In genomic region chr12:113048716-113049127, GRCh38 we compare ENCODE assay signal across 8 cellular contexts. TPM values are rescaled to one million over a fixed set of nuclear protein-coding genes. Genes with fewer than 3 reads are reported as not detected.
DNase-seq lines count a peak whose midpoint lies in the region; ATAC-seq and TF ChIP-seq lines count a peak whose summit lies in the region.

No MANE protein-coding gene starts in this region.

- H3K4me3 Mint-ChIP-seq in endothelial cell (ENCODE audit: unreplicated experiment), result no peak overlapping the region
- peak overlapping the region in 3 of 10 donors; percentile 31 to 45 (median 43) for H3K4me3 Mint-ChIP-seq in naive thymus-derived CD4-positive, alpha-beta T cell
- no peak overlapping the region for H3K4me3 Mint-ChIP-seq in stimulated activated naive CD8-positive, alpha-beta T cell treated with anti-CD3 and anti-CD28 coated beads, Interleukin-15, amount 100 ng/mL, for 72 hours

- peak; percentile 65 for DNase-seq in COLO668 (lab: John Stamatoyannopoulos, UW; ENCODE audit: unreplicated experiment)
- DNase-seq in HT-29 (ENCODE audit: low spot score), result peak; percentile 72
- DNase-seq in NOMO-1 (lab: John Stamatoyannopoulos, UW; ENCODE audit: unreplicated experiment in 2 of 2), result peak; percentile 19 to 34
- peak; percentile 70 for DNase-seq in activated CD8-positive, alpha-beta memory T cell treated with anti-CD3 and anti-CD28 coated beads for 24 hours
- DNase-seq in endothelial cell (ENCODE audit: low spot score), result peak; percentile 69
- peak in 8 of 9 donors; percentile 48 to 74 (median 66) for DNase-seq in naive thymus-derived CD4-positive, alpha-beta T cell
- peak; percentile 56 to 63 for DNase-seq in stimulated activated naive CD8-positive, alpha-beta T cell treated with anti-CD3 and anti-CD28 coated beads, Interleukin-15, amount 100 ng/mL, for 72 hours

- H3K27me3 ChIP-seq in naive thymus-derived CD4-positive, alpha-beta T cell (ENCODE audit: control insufficient read depth in 2 of 2, insufficient read depth in 2 of 2, low read length in 2 of 2), result no peaks in the 10 kb centered on the region

- no peaks in the 10 kb centered on the region for H3K36me3 Mint-ChIP-seq in endothelial cell (ENCODE audit: low read depth, unreplicated experiment)
- no peaks in the 10 kb centered on the region for H3K36me3 Mint-ChIP-seq in naive thymus-derived CD4-positive, alpha-beta T cell

- H3K27ac ChIP-seq in naive thymus-derived CD4-positive, alpha-beta T cell (ENCODE audit: low read depth, low read length), result no peak overlapping the region

- H3K27me3 Mint-ChIP-seq in endothelial cell (ENCODE audit: unreplicated experiment), result peaks cover 4% of the 10 kb centered on the region
- H3K27me3 Mint-ChIP-seq in naive thymus-derived CD4-positive, alpha-beta T cell, result peaks cover 0 to 16% (median 0%) of the 10 kb centered on the region in 5 donors
- peaks cover 8% of the 10 kb centered on the region for H3K27me3 Mint-ChIP-seq in stimulated activated naive CD8-positive, alpha-beta T cell treated with anti-CD3 and anti-CD28 coated beads, Interleukin-15, amount 100 ng/mL, for 72 hours

- H3K27ac Mint-ChIP-seq in endothelial cell (ENCODE audit: unreplicated experiment), result no peak overlapping the region
- peak overlapping the region in 7 of 9 donors; percentile 13 to 81 (median 52) for H3K27ac Mint-ChIP-seq in naive thymus-derived CD4-positive, alpha-beta T cell
- H3K27ac Mint-ChIP-seq in stimulated activated naive CD8-positive, alpha-beta T cell treated with anti-CD3 and anti-CD28 coated beads, Interleukin-15, amount 100 ng/mL, for 72 hours, result no peak overlapping the region

- TF ChIP-seq CTCF in endothelial cell (IDR thresholded peaks at IDR 0.05; ENCODE audit: unreplicated experiment), result peak; percentile 84

- peak; percentile 89 for ATAC-seq in naive thymus-derived CD4-positive, alpha-beta T cell
- peak; percentile 78 for ATAC-seq in stimulated activated naive CD8-positive, alpha-beta T cell treated with anti-CD3 and anti-CD28 coated beads, Interleukin-15, amount 100 ng/mL, for 72 hours
- no peak for ATAC-seq in HG03571 (IDR thresholded peaks at IDR 0.05; ENCODE audit: unreplicated experiment)

- peaks cover 0 to 15% of the 10 kb centered on the region in 2 donors for H3K4me1 ChIP-seq in naive thymus-derived CD4-positive, alpha-beta T cell (ENCODE audit: control insufficient read depth in 2 of 2, insufficient read depth in 2 of 2, low read length in 2 of 2)

- H3K36me3 ChIP-seq in naive thymus-derived CD4-positive, alpha-beta T cell (ENCODE audit: control insufficient read depth in 2 of 3, insufficient read depth in 3 of 3, low read length in 3 of 3), result no peaks in the 10 kb centered on the region

- CTCF ChIA-PET in naive thymus-derived CD4-positive, alpha-beta T cell (lab: Charles Lee), result interaction anchor here (0.6 to 8.1 kb wide), 21 partner anchors 11 to 320 kb away, joined by 3 to 73 read pairs (median 4); no protein-coding TSS in a partner anchor

- H3K9me3 ChIP-seq in naive thymus-derived CD4-positive, alpha-beta T cell (ENCODE audit: control insufficient read depth in 2 of 3, low read length in 3 of 3), result no peaks in the 10 kb centered on the region

- H3K9me3 Mint-ChIP-seq in endothelial cell (ENCODE audit: unreplicated experiment), result no peaks in the 10 kb centered on the region
- no peaks in the 10 kb centered on the region for H3K9me3 Mint-ChIP-seq in naive thymus-derived CD4-positive, alpha-beta T cell
- no peaks in the 10 kb centered on the region for H3K9me3 Mint-ChIP-seq in stimulated activated naive CD8-positive, alpha-beta T cell treated with anti-CD3 and anti-CD28 coated beads, Interleukin-15, amount 100 ng/mL, for 72 hours

- intact Hi-C loops in naive thymus-derived CD4-positive, alpha-beta T cell (cut with micrococcal nuclease), result loop anchor here (1.0 to 10.0 kb wide), 6 partner anchors 50 to 376 kb away; partner anchors contain the start of genes RASAL1 (in 1 of the 2) and SDSL (in 1 of the 2)

- POLR2A ChIA-PET in naive thymus-derived CD4-positive, alpha-beta T cell (lab: Charles Lee), result interaction anchor here (1.0 to 1.6 kb wide), 2 partner anchors 70 to 124 kb away, joined by 3 to 5 read pairs; partner anchors contain the start of gene OAS2

- peaks cover 14% of the 10 kb centered on the region for H3K4me1 Mint-ChIP-seq in endothelial cell (ENCODE audit: unreplicated experiment)
- H3K4me1 Mint-ChIP-seq in naive thymus-derived CD4-positive, alpha-beta T cell, result peaks cover 4 to 51% (median 47%) of the 10 kb centered on the region in 7 donors
- peaks cover 7% of the 10 kb centered on the region for H3K4me1 Mint-ChIP-seq in stimulated activated naive CD8-positive, alpha-beta T cell treated with anti-CD3 and anti-CD28 coated beads, Interleukin-15, amount 100 ng/mL, for 72 hours

- no peak overlapping the region for H3K4me3 ChIP-seq in naive thymus-derived CD4-positive, alpha-beta T cell (ENCODE audit: low read length)

RNA-seq across cellular contexts. Expression of gene DTX1, which starts 7.8 kb away (rescaled TPM):
- total RNA-seq in HT-29 (2014; rRNA removed; shearing (Covaris generic)), result not detected in 2 replicates
- total RNA-seq in endothelial cell (ENCODE audit: unreplicated experiment), result 62.8 TPM
- 10 to 100 TPM in 2 of 5 experiments, 1 to 10 TPM in 2, not detected in 1; 4.2 to 15.8 (median 8.8) TPM for total RNA-seq in naive thymus-derived CD4-positive, alpha-beta T cell
- polyA plus RNA-seq in naive thymus-derived CD4-positive, alpha-beta T cell, result 1 to 10 TPM in 1 of 2 donors, under 1 TPM in 1; 0.80 to 4.2 TPM

Comparison
In these comparisons a context has a peak if more than half of its experiments do, and no peak if none do; other contexts are left out.
1. H3K27ac Mint-ChIP-seq: peak in naive thymus-derived CD4-positive, alpha-beta T cell (7 of 9); none in endothelial cell (single experiment) and stimulated activated naive CD8-positive, alpha-beta T cell treated with anti-CD3 and anti-CD28 coated beads, Interleukin-15, amount 100 ng/mL, for 72 hours (0 of 2).
2. Peak in every context shown above with its lines, with median percentiles within 50 percentile points of each other: DNase-seq.